9 cellular contexts compared by ENCODE assay signal in the genomic region with DNA sequence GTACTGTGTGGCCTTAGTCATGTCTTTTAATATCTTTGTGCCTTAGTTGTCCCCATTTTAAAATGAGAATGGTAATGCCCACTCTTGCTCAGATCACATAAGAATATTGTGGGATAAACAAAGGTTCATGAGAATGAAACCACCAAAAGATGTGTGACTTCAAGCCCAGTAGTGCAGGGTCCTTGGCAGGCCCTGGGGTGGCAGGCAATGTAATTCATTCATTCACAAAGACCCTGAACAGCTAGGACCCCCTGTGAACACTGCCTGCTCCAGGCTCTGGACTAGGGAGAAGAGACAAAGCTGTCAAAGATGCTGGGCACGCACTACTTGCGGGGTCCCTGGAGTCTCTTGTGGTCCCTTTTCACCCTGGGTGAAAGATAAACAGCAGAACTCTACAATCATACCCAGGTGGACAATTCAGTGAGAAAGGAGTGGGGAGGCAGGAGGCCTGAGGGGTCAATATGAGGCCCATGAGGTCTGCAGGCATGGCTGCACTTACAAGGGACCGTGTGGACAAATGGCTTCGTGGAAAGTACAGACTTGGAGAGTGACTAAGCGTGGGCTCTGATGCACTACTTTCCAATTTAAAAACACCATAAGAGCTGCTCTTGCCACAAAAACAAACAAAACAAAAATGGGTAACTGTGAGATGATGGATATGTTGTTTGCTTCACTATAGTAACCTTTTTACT.
DNase-seq lines count a peak whose midpoint lies in the region; ATAC-seq lines count a peak whose summit lies in the region.
"Had no signal": no experiment of that assay in that cellular context is flagged by ENCODE, and none has a peak within 500 bp of the region (broad histone marks: within the 10 kb centered on the region; RNA-seq: fewer than 3 reads in every experiment).

No MANE protein-coding gene starts in this region.

- ATAC-seq in activated CD8-positive, alpha-beta memory T cell treated with anti-CD3 and anti-CD28 coated beads, Interleukin-2, amount 10 ng/mL, durations not matched to agents 7 days and 5 days: peak; percentile 64
- peak; percentile 61 for ATAC-seq in stimulated activated naive CD8-positive, alpha-beta T cell treated with anti-CD3 and anti-CD28 coated beads, Interleukin-15, amount 100 ng/mL, for 72 hours
- no peak for ATAC-seq in GM18520 (IDR thresholded peaks at IDR 0.05; ENCODE audit: unreplicated experiment)
- ATAC-seq: A549 had no signal

- DNase-seq in activated CD4-positive, alpha-beta T cell treated with anti-CD3 and anti-CD28 coated beads for 48 hours: peak; percentile 9
- DNase-seq in activated CD4-positive, alpha-beta T cell treated with anti-CD3 and anti-CD28 coated beads for 1 hour: no peak
- peak; percentile 45 for DNase-seq in activated CD8-positive, alpha-beta memory T cell treated with anti-CD3 and anti-CD28 coated beads, Interleukin-2, amount 10 ng/mL, durations not matched to agents 7 days and 5 days
- DNase-seq in immature natural killer cell: peak; percentile 51 to 73 (median 55)
- peak in 1 of 2 donors; percentile 18 for DNase-seq in stimulated activated naive CD8-positive, alpha-beta T cell treated with anti-CD3 and anti-CD28 coated beads, Interleukin-15, amount 100 ng/mL, for 72 hours
- DNase-seq in LoVo (ENCODE audit: low spot score): no peak
- no peak for DNase-seq in NCI-H510A (lab: John Stamatoyannopoulos, UW)

- peaks cover 55% of the 10 kb centered on the region for H3K4me1 Mint-ChIP-seq in activated CD8-positive, alpha-beta memory T cell treated with anti-CD3 and anti-CD28 coated beads, Interleukin-2, amount 10 ng/mL, durations not matched to agents 7 days and 5 days
- H3K4me1 Mint-ChIP-seq in immature natural killer cell: peaks cover 77 to 82% of the 10 kb centered on the region in 2 donors
- peaks cover 31% of the 10 kb centered on the region for H3K4me1 Mint-ChIP-seq in stimulated activated naive CD8-positive, alpha-beta T cell treated with anti-CD3 and anti-CD28 coated beads, Interleukin-15, amount 100 ng/mL, for 72 hours

- H3K9me3 Mint-ChIP-seq in activated CD8-positive, alpha-beta memory T cell treated with anti-CD3 and anti-CD28 coated beads, Interleukin-2, amount 10 ng/mL, durations not matched to agents 7 days and 5 days (ENCODE audit: low read depth): no peaks in the 10 kb centered on the region
- H3K9me3 Mint-ChIP-seq in immature natural killer cell: no peaks in the 10 kb centered on the region
- no peaks in the 10 kb centered on the region for H3K9me3 Mint-ChIP-seq in stimulated activated naive CD8-positive, alpha-beta T cell treated with anti-CD3 and anti-CD28 coated beads, Interleukin-15, amount 100 ng/mL, for 72 hours

- no peaks in the 10 kb centered on the region for H3K27me3 Mint-ChIP-seq in activated CD8-positive, alpha-beta memory T cell treated with anti-CD3 and anti-CD28 coated beads, Interleukin-2, amount 10 ng/mL, durations not matched to agents 7 days and 5 days
- peaks cover 3 to 10% (median 6%) of the 10 kb centered on the region in 3 donors for H3K27me3 Mint-ChIP-seq in immature natural killer cell (ENCODE audit: low read depth in 3 of 3)
- no peaks in the 10 kb centered on the region for H3K27me3 Mint-ChIP-seq in stimulated activated naive CD8-positive, alpha-beta T cell treated with anti-CD3 and anti-CD28 coated beads, Interleukin-15, amount 100 ng/mL, for 72 hours

- H3K4me3 Mint-ChIP-seq in activated CD8-positive, alpha-beta memory T cell treated with anti-CD3 and anti-CD28 coated beads, Interleukin-2, amount 10 ng/mL, durations not matched to agents 7 days and 5 days: peak overlapping the region; percentile 7
- peak overlapping the region; percentile 61 to 75 (median 69) for H3K4me3 Mint-ChIP-seq in immature natural killer cell
- H3K4me3 Mint-ChIP-seq in stimulated activated naive CD8-positive, alpha-beta T cell treated with anti-CD3 and anti-CD28 coated beads, Interleukin-15, amount 100 ng/mL, for 72 hours: no peak overlapping the region

- CTCF ChIA-PET in activated CD8-positive, alpha-beta memory T cell treated with anti-CD3 and anti-CD28 coated beads, Interleukin-2, amount 10 ng/mL, durations not matched to agents 7 days and 5 days (lab: Charles Lee): interaction anchor here (0.7 to 2.5 kb wide), 5 partner anchors 20 to 141 kb away, joined by 3 to 8 read pairs (median 3); no protein-coding TSS in a partner anchor

- H3K36me3 Mint-ChIP-seq in activated CD8-positive, alpha-beta memory T cell treated with anti-CD3 and anti-CD28 coated beads, Interleukin-2, amount 10 ng/mL, durations not matched to agents 7 days and 5 days: peaks cover 4% of the 10 kb centered on the region
- peaks cover 11 to 12% (median 12%) of the 10 kb centered on the region in 3 donors for H3K36me3 Mint-ChIP-seq in immature natural killer cell

- H3K27ac Mint-ChIP-seq in activated CD8-positive, alpha-beta memory T cell treated with anti-CD3 and anti-CD28 coated beads, Interleukin-2, amount 10 ng/mL, durations not matched to agents 7 days and 5 days: peak overlapping the region; percentile 94
- H3K27ac Mint-ChIP-seq in immature natural killer cell: peak overlapping the region; percentile 94 to 98 (median 96)
- peak overlapping the region in 1 of 2 donors; percentile 67 for H3K27ac Mint-ChIP-seq in stimulated activated naive CD8-positive, alpha-beta T cell treated with anti-CD3 and anti-CD28 coated beads, Interleukin-15, amount 100 ng/mL, for 72 hours

Comparison
In these comparisons a context has a peak if more than half of its experiments do, and no peak if none do; other contexts are left out.
1. DNase-seq: peak in activated CD4-positive, alpha-beta T cell treated with anti-CD3 and anti-CD28 coated beads for 48 hours (single experiment), activated CD8-positive, alpha-beta memory T cell treated with anti-CD3 and anti-CD28 coated beads, Interleukin-2, amount 10 ng/mL, durations not matched to agents 7 days and 5 days (single experiment) and immature natural killer cell (3 of 3); none in activated CD4-positive, alpha-beta T cell treated with anti-CD3 and anti-CD28 coated beads for 1 hour (single experiment), LoVo (single experiment) and NCI-H510A (single experiment).
2. H3K4me3 Mint-ChIP-seq: peak in activated CD8-positive, alpha-beta memory T cell treated with anti-CD3 and anti-CD28 coated beads, Interleukin-2, amount 10 ng/mL, durations not matched to agents 7 days and 5 days (single experiment) and immature natural killer cell (5 of 5); none in stimulated activated naive CD8-positive, alpha-beta T cell treated with anti-CD3 and anti-CD28 coated beads, Interleukin-15, amount 100 ng/mL, for 72 hours (0 of 2).